ENCODE assay signal across 8 cellular contexts in the genomic region with DNA sequence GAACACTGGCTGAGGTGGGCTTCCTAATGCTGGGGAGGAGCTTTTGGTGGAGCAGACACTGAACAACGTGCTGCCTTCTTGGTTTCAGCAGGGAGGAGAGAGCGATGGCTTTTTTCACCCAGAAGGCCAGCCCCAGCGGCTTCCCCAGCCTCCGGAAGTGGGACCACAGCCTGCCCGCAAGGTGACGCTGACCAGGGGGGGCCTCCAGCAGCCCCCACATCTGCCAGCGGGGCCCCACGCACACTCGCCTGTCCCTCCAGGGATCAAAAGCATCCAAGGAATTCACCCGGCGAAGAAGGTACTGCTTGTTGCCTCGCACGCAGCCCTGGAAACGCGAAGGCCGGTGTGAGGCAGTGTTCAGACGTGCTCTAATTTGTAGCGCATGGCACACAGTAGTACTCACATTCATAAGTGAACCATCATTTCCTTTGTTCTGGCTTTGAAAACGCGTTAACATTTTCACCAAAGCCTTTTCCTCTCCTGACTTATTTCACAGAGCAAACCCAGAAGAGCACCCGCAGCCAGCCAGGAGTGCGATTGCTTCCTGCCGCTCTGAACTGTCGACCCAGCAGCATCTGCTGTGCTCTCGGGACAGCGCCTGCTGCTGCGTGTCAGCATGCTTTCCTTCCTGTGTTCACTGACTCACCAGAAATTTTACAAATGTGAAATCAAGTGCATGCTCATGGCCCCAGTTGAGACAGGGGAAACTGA. TPM values are rescaled to one million over a fixed set of nuclear protein-coding genes. Genes with fewer than 3 reads are reported as not detected.
DNase-seq lines count a peak whose midpoint lies in the region; ATAC-seq and TF ChIP-seq lines count a peak whose summit lies in the region.

No MANE protein-coding gene starts in this region.

- H2AFZ ChIP-seq in fibroblast of lung (ENCODE audit: low read length) = no peak overlapping the region

- no peak overlapping the region for H3K4me3 ChIP-seq in fibroblast of lung (replicated peaks in 1 of 4; ENCODE audit: control extremely low read depth in 1 of 4, insufficient read depth in 1 of 4, low read depth in 3 of 4, low read length in 4 of 4)

- peak overlapping the region; percentile 55 for H3K27ac ChIP-seq in fibroblast of lung (ENCODE audit: insufficient read depth, low read length)

- H3K36me3 ChIP-seq in fibroblast of lung (ENCODE audit: control insufficient read depth, insufficient read depth, low read length) = peaks cover 5% of the 10 kb centered on the region

- peak; percentile 63 for DNase-seq in GF-D8 (lab: John Stamatoyannopoulos, UW)
- peak; percentile 14 to 30 for DNase-seq in activated CD4-positive, alpha-beta T cell treated with anti-CD3 and anti-CD28 coated beads, Interleukin-2, amount 50 U/mL, for 24 hours (ENCODE audit: low read depth in 1 of 2, low spot score in 1 of 2)
- DNase-seq in fibroblast of lung (ENCODE audit: low read depth in 2 of 2) = peak in 1 of 2 donors; percentile 16
- DNase-seq in stimulated activated CD4-positive, alpha-beta T cell treated with anti-CD3 and anti-CD28 coated beads, Interleukin-2, amount 100 ng/mL, for 24 hours = peak; percentile 54 to 62
- DNase-seq in NCI-H1105 (lab: John Stamatoyannopoulos, UW) = no peak
- DNase-seq in SHP77 treated with DMSO at 0.1 percent for 48 hours (lab: John Stamatoyannopoulos, UW) = no peak
- no peak for DNase-seq in T1000 (lab: John Stamatoyannopoulos, UW)

- H3K9ac ChIP-seq in fibroblast of lung (ENCODE audit: insufficient read depth, low read length) = peak overlapping the region; percentile 28

- peaks cover 16% of the 10 kb centered on the region for H3K79me2 ChIP-seq in fibroblast of lung (ENCODE audit: control insufficient read depth, insufficient read depth, low read length)

- H3K4me2 ChIP-seq in fibroblast of lung (ENCODE audit: extremely low read depth, insufficient read depth, low read length) = no peak overlapping the region

- H3K9me3 ChIP-seq in fibroblast of lung (ENCODE audit: control insufficient read depth, insufficient read depth, low read depth, low read length) = no peaks in the 10 kb centered on the region

- H3K27me3 ChIP-seq in fibroblast of lung (ENCODE audit: control insufficient read depth, insufficient read depth, low read length) = no peaks in the 10 kb centered on the region

- no peaks in the 10 kb centered on the region for H4K20me1 ChIP-seq in fibroblast of lung (ENCODE audit: control insufficient read depth, extremely low read depth, insufficient read depth, low read length)

- H3K4me1 ChIP-seq in fibroblast of lung (ENCODE audit: control insufficient read depth, extremely low read depth, insufficient read depth, low read length) = no peaks in the 10 kb centered on the region

- TF ChIP-seq CTCF in fibroblast of lung (conservative IDR thresholded peaks at IDR 0.05 in 1 of 2, IDR thresholded peaks at IDR 0.05 in 1 of 2; ENCODE audit: low read depth in 1 of 2, low read length in 2 of 2) = no peak

- ATAC-seq in HG02970 (IDR thresholded peaks at IDR 0.05; ENCODE audit: low FRiP score, unreplicated experiment) = peak; percentile 47

RNA-seq across cellular contexts. Expression of gene SHH, which starts 48.4 kb away (rescaled TPM):
- under 0.01 TPM in 2 replicates for total RNA-seq in fibroblast of lung
- polyA plus RNA-seq in fibroblast of lung = not detected in 2 replicates
- 0.07 TPM in 1 of 2 replicates, not detected in the other for polyA plus RNA-seq in fibroblast of lung (2012)
- polyA minus RNA-seq in fibroblast of lung (ENCODE audit: low replicate concordance) = not detected in 2 replicates

Comparison
In these comparisons a context has a peak if more than half of its experiments do, and no peak if none do; other contexts are left out.
1. DNase-seq: peak in GF-D8 (single experiment), activated CD4-positive, alpha-beta T cell treated with anti-CD3 and anti-CD28 coated beads, Interleukin-2, amount 50 U/mL, for 24 hours (2 of 2) and stimulated activated CD4-positive, alpha-beta T cell treated with anti-CD3 and anti-CD28 coated beads, Interleukin-2, amount 100 ng/mL, for 24 hours (2 of 2); none in NCI-H1105 (single experiment), SHP77 treated with DMSO at 0.1 percent for 48 hours (single experiment) and T1000 (single experiment).